2 cellular contexts compared by ENCODE assay signal in genomic region chr11:80584661-80585060, GRCh38.
TF ChIP-seq lines count a peak whose summit lies in the region.

No MANE protein-coding gene starts in this region.

TF ChIP-seq in HepG2, 621 proteins besides CTCF, POLR2A, EP300 and RAD21 (continued from another document):
- TF ChIP-seq ZNF207 (IDR thresholded peaks at IDR 0.05; ENCODE audit: borderline replicate concordance): no peak

TF ChIP-seq in GM12878, 131 proteins besides CTCF, POLR2A, EP300 and RAD21 (continued from another document):
- TF ChIP-seq, protein P1, sequence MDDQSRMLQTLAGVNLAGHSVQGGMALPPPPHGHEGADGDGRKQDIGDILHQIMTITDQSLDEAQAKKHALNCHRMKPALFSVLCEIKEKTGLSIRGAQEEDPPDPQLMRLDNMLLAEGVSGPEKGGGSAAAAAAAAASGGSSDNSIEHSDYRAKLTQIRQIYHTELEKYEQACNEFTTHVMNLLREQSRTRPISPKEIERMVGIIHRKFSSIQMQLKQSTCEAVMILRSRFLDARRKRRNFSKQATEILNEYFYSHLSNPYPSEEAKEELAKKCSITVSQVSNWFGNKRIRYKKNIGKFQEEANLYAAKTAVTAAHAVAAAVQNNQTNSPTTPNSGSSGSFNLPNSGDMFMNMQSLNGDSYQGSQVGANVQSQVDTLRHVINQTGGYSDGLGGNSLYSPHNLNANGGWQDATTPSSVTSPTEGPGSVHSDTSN (IDR thresholded peaks at IDR 0.05; ENCODE audit: insufficient replicate concordance, low read depth, low read length): no peak
- TF ChIP-seq SMAD1 (IDR thresholded peaks at IDR 0.05; ENCODE audit: low read depth, partially characterized antibody): no peak
- TF ChIP-seq KDM1A (IDR thresholded peaks at IDR 0.05; ENCODE audit: borderline replicate concordance): no peak
- TF ChIP-seq ESRRA (IDR thresholded peaks at IDR 0.05; ENCODE audit: low read length): no peak
- no peak for TF ChIP-seq ETV6 (conservative IDR thresholded peaks at IDR 0.05 in 1 of 2, IDR thresholded peaks at IDR 0.05 in 1 of 2; ENCODE audit: borderline replicate concordance in 1 of 2, low read depth in 1 of 2)
- no peak for TF ChIP-seq KAT2A (conservative IDR thresholded peaks at IDR 0.05; ENCODE audit: control insufficient read depth, low read depth, low read length)
- TF ChIP-seq, protein P2, sequence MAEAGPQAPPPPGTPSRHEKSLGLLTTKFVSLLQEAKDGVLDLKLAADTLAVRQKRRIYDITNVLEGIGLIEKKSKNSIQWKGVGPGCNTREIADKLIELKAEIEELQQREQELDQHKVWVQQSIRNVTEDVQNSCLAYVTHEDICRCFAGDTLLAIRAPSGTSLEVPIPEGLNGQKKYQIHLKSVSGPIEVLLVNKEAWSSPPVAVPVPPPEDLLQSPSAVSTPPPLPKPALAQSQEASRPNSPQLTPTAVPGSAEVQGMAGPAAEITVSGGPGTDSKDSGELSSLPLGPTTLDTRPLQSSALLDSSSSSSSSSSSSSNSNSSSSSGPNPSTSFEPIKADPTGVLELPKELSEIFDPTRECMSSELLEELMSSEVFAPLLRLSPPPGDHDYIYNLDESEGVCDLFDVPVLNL (IDR thresholded peaks at IDR 0.05; ENCODE audit: low read depth, low read length): no peak
- TF ChIP-seq NR2C1 (IDR thresholded peaks at IDR 0.05): no peak
- TF ChIP-seq PKNOX1 (IDR thresholded peaks at IDR 0.05): no peak
- no peak for TF ChIP-seq IKZF2 (IDR thresholded peaks at IDR 0.05)
- no peak for TF ChIP-seq ZNF217 (IDR thresholded peaks at IDR 0.05)
